Comparison of ENCODE assay signal across 1 cellular context in genomic region chr15:72813345-72814004, GRCh38.
TF ChIP-seq lines count a peak whose summit lies in the region.

No MANE protein-coding gene starts in this region.

TF ChIP-seq in H1, 55 proteins besides CTCF, POLR2A, EP300 and RAD21:
- TF ChIP-seq BCL11A (IDR thresholded peaks at IDR 0.05; ENCODE audit: low read depth in 2 of 2, low read length in 2 of 2) (no peak), USF2 (IDR thresholded peaks at IDR 0.05; ENCODE audit: low read length) (peak; percentile 13; the same call in 1 of the 2 replicates)
